In the genomic region with DNA sequence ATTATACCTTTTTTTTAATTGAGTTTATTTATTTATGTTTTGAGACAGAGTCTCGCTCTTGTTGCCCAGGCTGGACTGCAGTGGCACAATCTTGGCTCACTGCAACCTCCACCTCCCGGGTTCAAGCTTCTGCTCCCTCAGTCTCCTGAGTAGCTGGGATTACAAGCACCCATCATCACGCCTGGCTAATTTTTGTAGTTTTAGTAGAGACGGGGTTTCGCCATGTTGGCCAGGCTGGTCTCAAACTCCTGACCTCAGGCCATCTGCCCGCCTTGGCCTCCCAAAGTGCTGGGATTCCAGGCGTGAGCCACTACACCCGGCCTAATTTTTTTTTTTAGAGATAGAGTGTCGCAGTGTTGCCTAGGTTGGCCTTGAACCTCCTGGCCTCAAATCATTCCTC, we compare ENCODE assay signal across 8 cellular contexts. TPM values are rescaled to one million over a fixed set of nuclear protein-coding genes. Genes with fewer than 3 reads are reported as not detected.
DNase-seq lines count a peak whose midpoint lies in the region; ATAC-seq, FAIRE-seq and TF ChIP-seq lines count a peak whose summit lies in the region.
"Not testable (repeated sequence)": the region's sequence is repeated elsewhere in the genome, so short reads cannot be mapped to it uniquely, and the experiment has no call there.

No MANE protein-coding gene starts in this region.

- H3K9me1 ChIP-seq in keratinocyte (ENCODE audit: control insufficient read depth, extremely low read depth, insufficient read depth, low read length): not testable (repeated sequence)

- peak overlapping the region; percentile 46 for H3K27ac ChIP-seq in GM23248
- H3K27ac ChIP-seq in PC-3 (ENCODE audit: low read length): peak overlapping the region; percentile 57
- peak overlapping the region; percentile 61 for H3K27ac ChIP-seq in astrocyte (ENCODE audit: low read depth, low read length)
- peak overlapping the region; percentile 16 for H3K27ac ChIP-seq in keratinocyte (ENCODE audit: control insufficient read depth, insufficient read depth, low read length)
- peak overlapping the region; percentile 32 to 70 (median 39) for H3K27ac ChIP-seq in gastrocnemius medialis
- peak overlapping the region in 2 of 3 donors; percentile 8 to 55 for H3K27ac ChIP-seq in thyroid gland

- FAIRE-seq in astrocyte (lab: Jason Lieb, UNC); keratinocyte (lab: Jason Lieb, UNC): not testable (repeated sequence)

- H3K4me3 ChIP-seq in GM23248; PC-3 (ENCODE audit: low read length); astrocyte (ENCODE audit: insufficient read depth, low read depth, low read length); keratinocyte (ENCODE audit: control insufficient read depth in 2 of 3, extremely low read depth in 1 of 3, insufficient read depth in 2 of 3, low read depth in 1 of 3, low read length in 3 of 3); gastrocnemius medialis; thyroid gland (replicated peaks in 1 of 3): not testable (repeated sequence)

- not testable (repeated sequence) for BruUV-seq in PC-3 (replicated peaks; lab: Mats Ljungman, UMichigan)

- ATAC-seq in PC-3; activated T-helper 17 cell treated with anti-CD3 and anti-CD28 coated beads, Interleukin-2, amount 50 U/mL, for 72 hours (replicated peaks); gastrocnemius medialis: not testable (repeated sequence)

- CTCF ChIA-PET in PC-3 (lab: Charles Lee): interaction anchor here (0.5 kb wide), 1 partner anchor 1769 kb away, joined by 4 read pairs; no protein-coding TSS in a partner anchor

- H3F3A ChIP-seq in GM23248 (ENCODE audit: insufficient read depth) (peaks cover 59% of the 10 kb centered on the region), PC-3 (ENCODE audit: low read length, unreplicated experiment) (peaks cover 24% of the 10 kb centered on the region)

- H3K79me2 ChIP-seq in GM23248 (ENCODE audit: insufficient read depth) (peaks cover 76% of the 10 kb centered on the region), PC-3 (ENCODE audit: low read length) (peaks cover 50% of the 10 kb centered on the region), astrocyte (ENCODE audit: insufficient read depth, low read length) (peaks cover 50% of the 10 kb centered on the region), keratinocyte (ENCODE audit: control insufficient read depth, insufficient read depth, low read length) (peaks cover 21% of the 10 kb centered on the region)

- H3K9ac ChIP-seq in GM23248; PC-3 (ENCODE audit: low read length); keratinocyte (ENCODE audit: control insufficient read depth, extremely low read depth, insufficient read depth, low read length): not testable (repeated sequence)
- peak overlapping the region; percentile 2 for H3K9ac ChIP-seq in astrocyte (ENCODE audit: low read length)

- H3K36me3 Mint-ChIP-seq in activated CD4-positive, alpha-beta T cell treated with anti-CD3 and anti-CD28 coated beads, Interleukin-2, amount 10 ng/mL, durations not matched to agents 24 days and 14 days (ENCODE audit: low read depth): peaks cover 50% of the 10 kb centered on the region
- peaks cover 96% of the 10 kb centered on the region for H3K36me3 Mint-ChIP-seq in activated T-helper 17 cell treated with anti-CD3 and anti-CD28 coated beads, Interleukin-2, amount 50 U/mL, for 72 hours (ENCODE audit: low read depth)
- not testable (repeated sequence) for H3K36me3 Mint-ChIP-seq in astrocyte (ENCODE audit: low read depth, unreplicated experiment)

- in situ Hi-C loops in GM23248 (cut with MboI): not testable (repeated sequence)
- in situ Hi-C loops in gastrocnemius medialis (cut with MboI; ENCODE audit: low sequenced_read_pairs in 4 of 4): loop anchor here in 2 of 4 donors (10.0 to 25.0 kb wide), 3 partner anchors 911 to 1478 kb away; a partner anchor contains a TSS

- H3K4me1 Mint-ChIP-seq in activated CD4-positive, alpha-beta T cell treated with anti-CD3 and anti-CD28 coated beads, Interleukin-2, amount 10 ng/mL, durations not matched to agents 24 days and 14 days: peaks cover 25% of the 10 kb centered on the region
- peaks cover 10% of the 10 kb centered on the region for H3K4me1 Mint-ChIP-seq in activated T-helper 17 cell treated with anti-CD3 and anti-CD28 coated beads, Interleukin-2, amount 50 U/mL, for 72 hours
- H3K4me1 Mint-ChIP-seq in astrocyte (ENCODE audit: low read depth, unreplicated experiment): peaks cover 15% of the 10 kb centered on the region

- not testable (repeated sequence) for H2AFZ ChIP-seq in GM23248; PC-3 (ENCODE audit: low read length); astrocyte (ENCODE audit: low read depth, low read length); keratinocyte (ENCODE audit: control insufficient read depth, low read length)

- 93 to 99% methylated on average over 9 of the region's 9 CpGs for WGBS in GM23248 (ENCODE audit: low coverage in 1 of 2, low lambda C conversion rate in 2 of 2, missing lambda C conversion rate in 2 of 2), 2 experiments
- WGBS in thyroid gland, 2 donors: 88 to 93% methylated on average over 9 of the region's 9 CpGs

- H3K4me2 ChIP-seq in GM23248 (ENCODE audit: unreplicated experiment): peak overlapping the region; percentile 49
- peak overlapping the region; percentile 76 for H3K4me2 ChIP-seq in PC-3 (ENCODE audit: low read length)
- peak overlapping the region; percentile 57 for H3K4me2 ChIP-seq in astrocyte (ENCODE audit: low read length)
- H3K4me2 ChIP-seq in keratinocyte (ENCODE audit: control insufficient read depth, extremely low read depth, insufficient read depth, low read depth, low read length): not testable (repeated sequence)

- not testable (repeated sequence) for TF ChIP-seq POLR2A in gastrocnemius medialis (IDR thresholded peaks at IDR 0.05); thyroid gland (IDR thresholded peaks at IDR 0.05)

- intact Hi-C loops in PC-3 (cut with micrococcal nuclease); thyroid gland (cut with DNase I): not testable (repeated sequence)
- intact Hi-C loops in activated CD4-positive, alpha-beta T cell treated with anti-CD3 and anti-CD28 coated beads, Interleukin-2, amount 10 ng/mL, durations not matched to agents 24 days and 14 days (cut with micrococcal nuclease): loop anchor here (10.0 kb wide), 1 partner anchor 982 kb away; no protein-coding TSS in a partner anchor
- intact Hi-C loops in gastrocnemius medialis (cut with DNase I; ENCODE audit: low total_unique reads): loop anchor here (10.0 kb wide), 1 partner anchor 268 kb away; a partner anchor contains a TSS

- H3K27ac Mint-ChIP-seq in activated CD4-positive, alpha-beta T cell treated with anti-CD3 and anti-CD28 coated beads, Interleukin-2, amount 10 ng/mL, durations not matched to agents 24 days and 14 days: peak overlapping the region; percentile 58
- H3K27ac Mint-ChIP-seq in activated T-helper 17 cell treated with anti-CD3 and anti-CD28 coated beads, Interleukin-2, amount 50 U/mL, for 72 hours: peak overlapping the region; percentile 40
- H3K27ac Mint-ChIP-seq in astrocyte (ENCODE audit: unreplicated experiment): peak overlapping the region; percentile 23

- H3K27me3 Mint-ChIP-seq in activated CD4-positive, alpha-beta T cell treated with anti-CD3 and anti-CD28 coated beads, Interleukin-2, amount 10 ng/mL, durations not matched to agents 24 days and 14 days; activated T-helper 17 cell treated with anti-CD3 and anti-CD28 coated beads, Interleukin-2, amount 50 U/mL, for 72 hours; astrocyte (ENCODE audit: low read depth, unreplicated experiment): not testable (repeated sequence)

- H3K36me3 ChIP-seq in GM23248 (ENCODE audit: low read depth) (peaks cover 67% of the 10 kb centered on the region), PC-3 (ENCODE audit: low read depth, low read length) (peaks cover 71% of the 10 kb centered on the region), astrocyte (ENCODE audit: insufficient read depth, low read length) (peaks cover 42% of the 10 kb centered on the region), gastrocnemius medialis (peaks cover 0 to 70% of the 10 kb centered on the region in 2 donors), thyroid gland (peaks cover 18 to 21% of the 10 kb centered on the region in 2 donors)
- not testable (repeated sequence) for H3K36me3 ChIP-seq in keratinocyte (ENCODE audit: control insufficient read depth in 2 of 2, extremely low read depth in 1 of 2, insufficient read depth in 2 of 2, low read length in 2 of 2)

- dilution Hi-C loops in keratinocyte (cut with MboI; ENCODE audit: extremely low pct_ligation_motif_present, low sequenced_read_pairs): not testable (repeated sequence)

- H3K9me2 ChIP-seq in GM23248 (ENCODE audit: insufficient read depth); PC-3 (replicated peaks; ENCODE audit: low read length): not testable (repeated sequence)

- POLR2A ChIA-PET in PC-3 (lab: Charles Lee; ENCODE audit: unreplicated experiment): interaction anchor here (0.6 kb wide), 1 partner anchor 181 kb away, joined by 3 read pairs; no protein-coding TSS in a partner anchor

- H3K27me3 ChIP-seq in GM23248 (replicated peaks; ENCODE audit: insufficient read depth); PC-3 (ENCODE audit: low read length); astrocyte (ENCODE audit: insufficient read depth, low read length); keratinocyte (ENCODE audit: control insufficient read depth, extremely low read depth, insufficient read depth, low read length); gastrocnemius medialis; thyroid gland: not testable (repeated sequence)

- H3K4me3 Mint-ChIP-seq in activated CD4-positive, alpha-beta T cell treated with anti-CD3 and anti-CD28 coated beads, Interleukin-2, amount 10 ng/mL, durations not matched to agents 24 days and 14 days: peak overlapping the region; percentile 43
- peak overlapping the region; percentile 49 for H3K4me3 Mint-ChIP-seq in activated T-helper 17 cell treated with anti-CD3 and anti-CD28 coated beads, Interleukin-2, amount 50 U/mL, for 72 hours
- H3K4me3 Mint-ChIP-seq in astrocyte (ENCODE audit: unreplicated experiment): not testable (repeated sequence)

- not testable (repeated sequence) for TF ChIP-seq CTCF in PC-3 (conservative IDR thresholded peaks at IDR 0.05; ENCODE audit: low read depth, low read length); astrocyte (IDR thresholded peaks at IDR 0.05; ENCODE audit: insufficient read depth, low read depth, low read length); keratinocyte (optimal IDR thresholded peaks at IDR 0.05 in 1 of 3, IDR thresholded peaks at IDR 0.05 in 1 of 3, conservative IDR thresholded peaks at IDR 0.05 in 1 of 3; ENCODE audit: extremely low read depth in 1 of 3, insufficient read depth in 2 of 3, low read length in 3 of 3); gastrocnemius medialis (IDR thresholded peaks at IDR 0.05 in 4 of 5, conservative IDR thresholded peaks at IDR 0.05 in 1 of 5); thyroid gland (IDR thresholded peaks at IDR 0.05)

- H3K9me3 ChIP-seq in GM23248 (ENCODE audit: low read depth); PC-3 (ENCODE audit: low read length); astrocyte (ENCODE audit: insufficient read depth, low read depth, low read length); keratinocyte (ENCODE audit: control insufficient read depth, low read depth, low read length); gastrocnemius medialis; thyroid gland: not testable (repeated sequence)

- not testable (repeated sequence) for DNase-seq in GM23248; PC-3; activated CD4-positive, alpha-beta T cell treated with anti-CD3 and anti-CD28 coated beads, Interleukin-2, amount 10 ng/mL, durations not matched to agents 24 days and 14 days; astrocyte (ENCODE audit: low read depth); keratinocyte (ENCODE audit: low read depth, low spot score); gastrocnemius medialis; thyroid gland

- not testable (repeated sequence) for H3K9me3 Mint-ChIP-seq in activated CD4-positive, alpha-beta T cell treated with anti-CD3 and anti-CD28 coated beads, Interleukin-2, amount 10 ng/mL, durations not matched to agents 24 days and 14 days; activated T-helper 17 cell treated with anti-CD3 and anti-CD28 coated beads, Interleukin-2, amount 50 U/mL, for 72 hours; astrocyte (ENCODE audit: unreplicated experiment)

- H4K20me1 ChIP-seq in GM23248 (ENCODE audit: insufficient read depth); astrocyte (ENCODE audit: insufficient read depth, low read length); keratinocyte (ENCODE audit: control insufficient read depth, extremely low read depth, insufficient read depth, low read length): not testable (repeated sequence)
- peaks cover 19% of the 10 kb centered on the region for H4K20me1 ChIP-seq in PC-3 (ENCODE audit: low read length)

- H3K4me1 ChIP-seq in GM23248 (ENCODE audit: insufficient read depth) (peaks cover 18% of the 10 kb centered on the region), PC-3 (ENCODE audit: insufficient read depth, low read length) (peaks cover 40% of the 10 kb centered on the region), astrocyte (ENCODE audit: insufficient read depth, low read length) (peaks cover 13% of the 10 kb centered on the region), keratinocyte (ENCODE audit: control insufficient read depth, extremely low read depth, insufficient read depth, low read length) (peaks cover 15% of the 10 kb centered on the region), thyroid gland (peaks cover 22 to 24% of the 10 kb centered on the region in 2 donors)
- H3K4me1 ChIP-seq in gastrocnemius medialis: not testable (repeated sequence)

RNA-seq across cellular contexts. Expression of a gene that starts 6.1 kb away (rescaled TPM):
- total RNA-seq in GM23248 (2014; rRNA removed; shearing (Covaris generic)): 26.2 and 30.4 TPM in 2 replicates
- polyA plus RNA-seq in GM23248 (2016; fragmentation: Nextera tagmentation; extraction: Ambion mirVana) (15.3 and 15.5 TPM in 2 replicates), keratinocyte (13.3 to 29.6 TPM (median 28.5 TPM) in 3 replicates)
- total RNA-seq in PC-3 (2014; rRNA removed) (21.7 and 21.8 TPM in 2 replicates), astrocyte (58.9 and 66.4 TPM in 2 replicates), gastrocnemius medialis (10 to 100 TPM; 40.9 to 81.7 (median 74.7) TPM), thyroid gland (10 to 100 TPM; 33.5 to 68.1 (median 48.4) TPM)
- 69.0 and 69.6 TPM in 2 replicates for total RNA-seq in activated CD4-positive, alpha-beta T cell treated with anti-CD3 and anti-CD28 coated beads, Interleukin-2, amount 10 ng/mL, durations not matched to agents 24 days and 14 days
- total RNA-seq in activated T-helper 17 cell treated with anti-CD3 and anti-CD28 coated beads, Interleukin-2, amount 50 U/mL, for 72 hours: 10 to 100 TPM; 33.2 to 53.4 TPM
- polyA plus RNA-seq in keratinocyte (2011; ENCODE audit: low read depth): 68.9 TPM
- 24.5 and 27.9 TPM in 2 replicates for polyA plus RNA-seq in keratinocyte (2011; cell fraction: cytosol; rRNA removed)
- polyA plus RNA-seq in keratinocyte (2011; cell fraction: nucleus; rRNA removed): 11.6 and 20.5 TPM in 2 replicates
- 24.2 and 36.4 TPM in 2 replicates for polyA plus RNA-seq in keratinocyte (2012; ENCODE audit: low replicate concordance)
- 4.2 to 12.1 TPM (median 6.1 TPM) in 3 replicates for polyA minus RNA-seq in keratinocyte
- polyA minus RNA-seq in keratinocyte (2011; cell fraction: cytosol; rRNA and poly(A)+ RNA removed): 14.6 TPM
- 6.3 and 11.2 TPM in 2 replicates for polyA minus RNA-seq in keratinocyte (2011; cell fraction: nucleus; rRNA and poly(A)+ RNA removed)

RNA-seq across cellular contexts. Expression of a gene that starts 7.7 kb away (rescaled TPM):
- 22.5 and 39.7 TPM in 2 replicates for total RNA-seq in GM23248 (2014; rRNA removed; shearing (Covaris generic))
- polyA plus RNA-seq in GM23248 (2016; fragmentation: Nextera tagmentation; extraction: Ambion mirVana) (45.8 and 49.6 TPM in 2 replicates), keratinocyte (25.4 to 63.0 TPM (median 27.3 TPM) in 3 replicates)
- total RNA-seq in PC-3 (2014; rRNA removed) (49.0 and 63.2 TPM in 2 replicates), astrocyte (27.3 and 28.6 TPM in 2 replicates), gastrocnemius medialis (10 to 100 TPM in 3 of 4 donors, 1 to 10 TPM in 1; 9.2 to 15.7 (median 12.0) TPM), thyroid gland (10 to 100 TPM; 16.2 to 24.5 (median 20.8) TPM)
- 120 and 128 TPM in 2 replicates for total RNA-seq in activated CD4-positive, alpha-beta T cell treated with anti-CD3 and anti-CD28 coated beads, Interleukin-2, amount 10 ng/mL, durations not matched to agents 24 days and 14 days
- total RNA-seq in activated T-helper 17 cell treated with anti-CD3 and anti-CD28 coated beads, Interleukin-2, amount 50 U/mL, for 72 hours: 10 to 100 TPM; 43.0 to 84.2 TPM
- polyA plus RNA-seq in keratinocyte (2011; ENCODE audit: low read depth): 48.2 TPM
- 19.7 and 45.7 TPM in 2 replicates for polyA plus RNA-seq in keratinocyte (2011; cell fraction: cytosol; rRNA removed)
- 19.8 and 33.1 TPM in 2 replicates for polyA plus RNA-seq in keratinocyte (2011; cell fraction: nucleus; rRNA removed)
- 20.7 and 26.5 TPM in 2 replicates for polyA plus RNA-seq in keratinocyte (2012; ENCODE audit: low replicate concordance)
- 2.3 to 23.1 TPM (median 8.8 TPM) in 3 replicates for polyA minus RNA-seq in keratinocyte
- 13.2 TPM for polyA minus RNA-seq in keratinocyte (2011; cell fraction: cytosol; rRNA and poly(A)+ RNA removed)
- polyA minus RNA-seq in keratinocyte (2011; cell fraction: nucleus; rRNA and poly(A)+ RNA removed): 9.8 and 14.8 TPM in 2 replicates

RNA-seq across cellular contexts. Expression of a gene that starts 8.0 kb away (rescaled TPM):
- total RNA-seq in GM23248 (2014; rRNA removed; shearing (Covaris generic)): 26.3 and 42.9 TPM in 2 replicates
- 53.6 and 56.4 TPM in 2 replicates for polyA plus RNA-seq in GM23248 (2016; fragmentation: Nextera tagmentation; extraction: Ambion mirVana)
- total RNA-seq in PC-3 (2014; rRNA removed): 22.5 and 62.5 TPM in 2 replicates
- total RNA-seq in activated CD4-positive, alpha-beta T cell treated with anti-CD3 and anti-CD28 coated beads, Interleukin-2, amount 10 ng/mL, durations not matched to agents 24 days and 14 days: 46.4 and 48.9 TPM in 2 replicates
- 10 to 100 TPM; 24.2 to 38.3 TPM for total RNA-seq in activated T-helper 17 cell treated with anti-CD3 and anti-CD28 coated beads, Interleukin-2, amount 50 U/mL, for 72 hours
- 19.7 and 20.2 TPM in 2 replicates for total RNA-seq in astrocyte
- polyA plus RNA-seq in keratinocyte: 14.4 to 23.1 TPM (median 14.9 TPM) in 3 replicates
- 1.7 TPM for polyA plus RNA-seq in keratinocyte (2011; ENCODE audit: low read depth)
- polyA plus RNA-seq in keratinocyte (2011; cell fraction: cytosol; rRNA removed): 9.4 and 16.6 TPM in 2 replicates
- 11.6 and 12.4 TPM in 2 replicates for polyA plus RNA-seq in keratinocyte (2011; cell fraction: nucleus; rRNA removed)
- 12.8 and 16.2 TPM in 2 replicates for polyA plus RNA-seq in keratinocyte (2012; ENCODE audit: low replicate concordance)
- polyA minus RNA-seq in keratinocyte: 9.5 to 15.9 TPM (median 12.2 TPM) in 3 replicates
- polyA minus RNA-seq in keratinocyte (2011; cell fraction: cytosol; rRNA and poly(A)+ RNA removed): 19.2 TPM
- polyA minus RNA-seq in keratinocyte (2011; cell fraction: nucleus; rRNA and poly(A)+ RNA removed): 6.1 and 8.0 TPM in 2 replicates
- total RNA-seq in gastrocnemius medialis: 10 to 100 TPM in 3 of 4 donors, 1 to 10 TPM in 1; 7.8 to 21.2 (median 18.1) TPM
- total RNA-seq in thyroid gland: 10 to 100 TPM; 31.1 to 40.7 (median 37.5) TPM
